ENCODE assay signal across 3 cellular contexts in genomic region chr21:40210251-40210650, GRCh38.
"Had no signal": no experiment of that assay in that cellular context is flagged by ENCODE, and none has a peak within 500 bp of the region (broad histone marks: within the 10 kb centered on the region; RNA-seq: fewer than 3 reads in every experiment).

No MANE protein-coding gene starts in this region.

- DNase-seq: GDM1, GF-D8 had no signal

- ATAC-seq: GM12878 had no signal

- H3K4me3 ChIP-seq: GM12878 had no signal
